ENCODE assay signal across 1 cellular context in the genomic region with DNA sequence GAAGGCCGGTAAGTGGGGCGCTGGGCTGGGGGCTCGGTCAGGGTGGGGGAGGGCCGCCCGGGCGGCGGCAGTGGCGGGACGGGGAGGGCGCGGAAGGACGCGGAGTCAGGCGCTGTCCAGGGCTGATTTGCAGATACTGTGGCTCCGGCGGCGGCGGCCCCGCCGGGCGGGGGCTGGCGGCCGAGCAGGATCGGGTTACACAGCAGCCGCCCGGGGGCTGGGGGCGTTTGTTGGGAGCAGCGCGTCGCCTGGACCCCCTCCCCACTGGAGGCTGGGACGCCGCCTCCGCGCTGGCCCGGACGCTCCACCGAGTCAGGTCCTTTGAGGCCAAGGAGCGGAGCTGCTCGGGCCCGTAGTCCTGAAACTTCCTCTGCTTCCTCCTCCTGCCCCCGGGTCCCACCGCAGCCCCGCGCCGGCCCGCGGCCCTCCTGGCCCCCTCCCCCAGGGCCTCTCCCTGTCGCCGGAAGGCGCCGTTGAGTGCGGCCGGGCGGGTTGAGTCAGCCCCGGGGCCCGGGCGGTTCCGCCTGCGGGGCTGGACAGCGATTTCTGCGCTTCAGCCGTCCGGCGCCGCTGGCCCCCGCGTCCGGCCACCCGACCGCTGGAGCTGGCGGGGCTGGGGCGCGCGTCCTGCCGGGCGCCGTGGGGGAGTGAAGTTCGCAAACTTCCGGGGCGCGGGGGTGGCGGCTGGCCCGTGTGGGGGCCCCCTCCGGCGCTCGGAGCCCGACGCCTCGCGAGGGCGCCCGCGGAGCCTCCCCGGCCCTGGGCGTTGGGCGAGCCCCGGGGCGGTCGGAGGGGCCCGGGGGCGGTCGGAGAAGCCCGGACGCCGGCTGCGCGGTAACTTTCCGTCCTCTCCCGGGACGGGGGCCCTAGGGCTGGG.
TF ChIP-seq lines count a peak whose summit lies in the region.

No MANE protein-coding gene starts in this region.

TF ChIP-seq in HepG2, 621 proteins besides CTCF, POLR2A, EP300 and RAD21 (continued from another document and continues in another):
- TF ChIP-seq, protein P1, sequence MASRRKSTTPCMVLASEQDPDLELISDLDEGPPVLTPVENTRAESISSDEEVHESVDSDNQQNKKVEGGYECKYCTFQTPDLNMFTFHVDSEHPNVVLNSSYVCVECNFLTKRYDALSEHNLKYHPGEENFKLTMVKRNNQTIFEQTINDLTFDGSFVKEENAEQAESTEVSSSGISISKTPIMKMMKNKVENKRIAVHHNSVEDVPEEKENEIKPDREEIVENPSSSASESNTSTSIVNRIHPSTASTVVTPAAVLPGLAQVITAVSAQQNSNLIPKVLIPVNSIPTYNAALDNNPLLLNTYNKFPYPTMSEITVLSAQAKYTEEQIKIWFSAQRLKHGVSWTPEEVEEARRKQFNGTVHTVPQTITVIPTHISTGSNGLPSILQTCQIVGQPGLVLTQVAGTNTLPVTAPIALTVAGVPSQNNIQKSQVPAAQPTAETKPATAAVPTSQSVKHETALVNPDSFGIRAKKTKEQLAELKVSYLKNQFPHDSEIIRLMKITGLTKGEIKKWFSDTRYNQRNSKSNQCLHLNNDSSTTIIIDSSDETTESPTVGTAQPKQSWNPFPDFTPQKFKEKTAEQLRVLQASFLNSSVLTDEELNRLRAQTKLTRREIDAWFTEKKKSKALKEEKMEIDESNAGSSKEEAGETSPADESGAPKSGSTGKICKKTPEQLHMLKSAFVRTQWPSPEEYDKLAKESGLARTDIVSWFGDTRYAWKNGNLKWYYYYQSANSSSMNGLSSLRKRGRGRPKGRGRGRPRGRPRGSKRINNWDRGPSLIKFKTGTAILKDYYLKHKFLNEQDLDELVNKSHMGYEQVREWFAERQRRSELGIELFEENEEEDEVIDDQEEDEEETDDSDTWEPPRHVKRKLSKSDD (CRISPR knock-in tag; IDR thresholded peaks at IDR 0.05; ENCODE audit: low read depth) = no peak
- TF ChIP-seq, protein P2, sequence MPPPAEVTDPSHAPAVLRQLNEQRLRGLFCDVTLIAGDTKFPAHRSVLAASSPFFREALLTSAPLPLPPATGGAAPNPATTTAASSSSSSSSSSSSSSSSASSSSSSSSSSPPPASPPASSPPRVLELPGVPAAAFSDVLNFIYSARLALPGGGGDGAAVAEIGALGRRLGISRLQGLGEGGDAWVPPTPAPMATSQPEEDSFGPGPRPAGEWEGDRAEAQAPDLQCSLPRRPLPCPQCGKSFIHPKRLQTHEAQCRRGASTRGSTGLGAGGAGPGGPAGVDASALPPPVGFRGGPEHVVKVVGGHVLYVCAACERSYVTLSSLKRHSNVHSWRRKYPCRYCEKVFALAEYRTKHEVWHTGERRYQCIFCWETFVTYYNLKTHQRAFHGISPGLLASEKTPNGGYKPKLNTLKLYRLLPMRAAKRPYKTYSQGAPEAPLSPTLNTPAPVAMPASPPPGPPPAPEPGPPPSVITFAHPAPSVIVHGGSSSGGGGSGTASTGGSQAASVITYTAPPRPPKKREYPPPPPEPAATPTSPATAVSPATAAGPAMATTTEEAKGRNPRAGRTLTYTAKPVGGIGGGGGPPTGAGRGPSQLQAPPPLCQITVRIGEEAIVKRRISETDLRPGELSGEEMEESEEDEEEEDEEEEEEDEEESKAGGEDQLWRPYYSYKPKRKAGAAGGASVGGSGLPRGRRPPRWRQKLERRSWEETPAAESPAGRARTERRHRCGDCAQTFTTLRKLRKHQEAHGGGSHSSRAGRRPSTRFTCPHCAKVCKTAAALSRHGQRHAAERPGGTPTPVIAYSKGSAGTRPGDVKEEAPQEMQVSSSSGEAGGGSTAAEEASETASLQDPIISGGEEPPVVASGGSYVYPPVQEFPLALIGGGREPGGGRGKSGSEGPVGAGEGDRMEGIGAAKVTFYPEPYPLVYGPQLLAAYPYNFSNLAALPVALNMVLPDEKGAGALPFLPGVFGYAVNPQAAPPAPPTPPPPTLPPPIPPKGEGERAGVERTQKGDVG (CRISPR knock-in tag; IDR thresholded peaks at IDR 0.05; ENCODE audit: borderline replicate concordance) = no peak
- no peak for TF ChIP-seq MAF1 (CRISPR knock-in tag; IDR thresholded peaks at IDR 0.05; ENCODE audit: borderline replicate concordance)
- TF ChIP-seq IKZF4 (CRISPR knock-in tag; IDR thresholded peaks at IDR 0.05; ENCODE audit: borderline replicate concordance, low read depth, not compliant biosample characterization) = no peak
- TF ChIP-seq ZBTB42 (CRISPR knock-in tag; IDR thresholded peaks at IDR 0.05) = no peak
- no peak for TF ChIP-seq ZNF607 (CRISPR knock-in tag; IDR thresholded peaks at IDR 0.05; ENCODE audit: borderline replicate concordance)
- no peak for TF ChIP-seq FOXO1 (CRISPR knock-in tag; IDR thresholded peaks at IDR 0.05)
- no peak for TF ChIP-seq ZNF225 (CRISPR knock-in tag; IDR thresholded peaks at IDR 0.05)
- TF ChIP-seq SMAD1 (CRISPR knock-in tag; IDR thresholded peaks at IDR 0.05; ENCODE audit: borderline replicate concordance, low read depth) = no peak
- no peak for TF ChIP-seq TEAD3 (CRISPR knock-in tag; optimal IDR thresholded peaks at IDR 0.05; ENCODE audit: borderline replicate concordance)
- TF ChIP-seq ZNF143 (CRISPR knock-in tag; IDR thresholded peaks at IDR 0.05) = no peak
- peak; percentile 46; the same call in 1 of the 2 replicates for TF ChIP-seq PHF8 (CRISPR knock-in tag; IDR thresholded peaks at IDR 0.05)
- TF ChIP-seq, protein P3, sequence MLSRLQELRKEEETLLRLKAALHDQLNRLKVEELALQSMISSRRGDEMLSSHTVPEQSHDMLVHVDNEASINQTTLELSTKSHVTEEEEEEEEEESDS (CRISPR knock-in tag; IDR thresholded peaks at IDR 0.05; ENCODE audit: borderline replicate concordance) = no peak
- TF ChIP-seq TEAD2 (CRISPR knock-in tag; IDR thresholded peaks at IDR 0.05) = no peak
- TF ChIP-seq ZNF224 (CRISPR knock-in tag; IDR thresholded peaks at IDR 0.05) = no peak
- TF ChIP-seq ZNF605 (CRISPR knock-in tag; IDR thresholded peaks at IDR 0.05) = no peak
- no peak for TF ChIP-seq NFE2 (CRISPR knock-in tag; IDR thresholded peaks at IDR 0.05)
- TF ChIP-seq SIX4 (CRISPR knock-in tag; IDR thresholded peaks at IDR 0.05) = peak; percentile 86
- no peak for TF ChIP-seq TOE1 (CRISPR knock-in tag; IDR thresholded peaks at IDR 0.05)
- no peak for TF ChIP-seq CEBPG (CRISPR knock-in tag; IDR thresholded peaks at IDR 0.05)
- TF ChIP-seq, protein P4, sequence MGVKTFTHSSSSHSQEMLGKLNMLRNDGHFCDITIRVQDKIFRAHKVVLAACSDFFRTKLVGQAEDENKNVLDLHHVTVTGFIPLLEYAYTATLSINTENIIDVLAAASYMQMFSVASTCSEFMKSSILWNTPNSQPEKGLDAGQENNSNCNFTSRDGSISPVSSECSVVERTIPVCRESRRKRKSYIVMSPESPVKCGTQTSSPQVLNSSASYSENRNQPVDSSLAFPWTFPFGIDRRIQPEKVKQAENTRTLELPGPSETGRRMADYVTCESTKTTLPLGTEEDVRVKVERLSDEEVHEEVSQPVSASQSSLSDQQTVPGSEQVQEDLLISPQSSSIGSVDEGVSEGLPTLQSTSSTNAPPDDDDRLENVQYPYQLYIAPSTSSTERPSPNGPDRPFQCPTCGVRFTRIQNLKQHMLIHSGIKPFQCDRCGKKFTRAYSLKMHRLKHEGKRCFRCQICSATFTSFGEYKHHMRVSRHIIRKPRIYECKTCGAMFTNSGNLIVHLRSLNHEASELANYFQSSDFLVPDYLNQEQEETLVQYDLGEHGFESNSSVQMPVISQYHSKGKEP (CRISPR knock-in tag; IDR thresholded peaks at IDR 0.05) = no peak
- TF ChIP-seq, protein P5, sequence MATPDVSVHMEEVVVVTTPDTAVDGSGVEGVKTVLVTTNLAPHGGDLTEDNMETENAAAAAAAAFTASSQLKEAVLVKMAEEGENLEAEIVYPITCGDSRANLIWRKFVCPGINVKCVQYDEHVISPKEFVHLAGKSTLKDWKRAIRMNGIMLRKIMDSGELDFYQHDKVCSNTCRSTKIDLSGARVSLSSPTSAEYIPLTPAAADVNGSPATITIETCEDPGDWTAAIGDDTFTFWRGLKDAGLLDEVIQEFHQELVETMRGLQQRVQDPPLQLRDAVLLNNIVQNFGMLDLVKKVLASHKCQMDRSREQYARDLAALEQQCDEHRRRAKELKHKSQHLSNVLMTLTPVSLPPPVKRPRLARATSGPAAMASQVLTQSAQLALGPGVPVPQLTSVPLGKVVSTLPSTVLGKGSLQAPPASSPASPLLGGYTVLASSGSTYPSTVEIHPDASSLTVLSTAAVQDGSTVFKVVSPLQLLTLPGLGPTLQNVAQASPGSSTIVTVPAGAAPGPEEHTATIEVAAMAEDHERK (CRISPR knock-in tag; IDR thresholded peaks at IDR 0.05; ENCODE audit: low read depth) = no peak
- TF ChIP-seq, protein P6, sequence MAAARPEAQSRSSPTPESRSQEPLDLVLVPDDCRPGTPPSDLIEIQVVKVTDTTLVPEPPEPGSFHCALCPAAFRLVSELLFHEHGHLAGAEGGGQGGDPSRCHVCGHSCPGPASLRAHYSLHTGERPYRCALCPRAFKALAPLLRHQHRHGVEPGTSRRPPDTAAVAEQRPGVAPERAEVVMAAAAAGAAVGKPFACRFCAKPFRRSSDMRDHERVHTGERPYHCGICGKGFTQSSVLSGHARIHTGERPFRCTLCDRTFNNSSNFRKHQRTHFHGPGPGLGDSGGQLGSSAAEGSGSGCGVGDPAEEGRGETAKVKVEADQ (CRISPR knock-in tag; IDR thresholded peaks at IDR 0.05; ENCODE audit: borderline replicate concordance) = no peak
- TF ChIP-seq ZNF343 (CRISPR knock-in tag; IDR thresholded peaks at IDR 0.05) = no peak
- TF ChIP-seq ZFP36L2 (CRISPR knock-in tag; IDR thresholded peaks at IDR 0.05) = no peak
- TF ChIP-seq ZNF12 (CRISPR knock-in tag; IDR thresholded peaks at IDR 0.05) = no peak
- TF ChIP-seq ZNF256 (CRISPR knock-in tag; conservative IDR thresholded peaks at IDR 0.05) = no peak
- TF ChIP-seq WIZ (CRISPR knock-in tag; IDR thresholded peaks at IDR 0.05) = no peak
- no peak for TF ChIP-seq MAFF (IDR thresholded peaks at IDR 0.05; ENCODE audit: low read depth, low read length)
- no peak for TF ChIP-seq ZNF674 (CRISPR knock-in tag; IDR thresholded peaks at IDR 0.05; ENCODE audit: low read depth)
- no peak for TF ChIP-seq SP1 (IDR thresholded peaks at IDR 0.05)
- no peak for TF ChIP-seq SP1 (CRISPR knock-in tag; IDR thresholded peaks at IDR 0.05)
- TF ChIP-seq, protein P7, sequence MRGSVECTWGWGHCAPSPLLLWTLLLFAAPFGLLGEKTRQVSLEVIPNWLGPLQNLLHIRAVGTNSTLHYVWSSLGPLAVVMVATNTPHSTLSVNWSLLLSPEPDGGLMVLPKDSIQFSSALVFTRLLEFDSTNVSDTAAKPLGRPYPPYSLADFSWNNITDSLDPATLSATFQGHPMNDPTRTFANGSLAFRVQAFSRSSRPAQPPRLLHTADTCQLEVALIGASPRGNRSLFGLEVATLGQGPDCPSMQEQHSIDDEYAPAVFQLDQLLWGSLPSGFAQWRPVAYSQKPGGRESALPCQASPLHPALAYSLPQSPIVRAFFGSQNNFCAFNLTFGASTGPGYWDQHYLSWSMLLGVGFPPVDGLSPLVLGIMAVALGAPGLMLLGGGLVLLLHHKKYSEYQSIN (CRISPR knock-in tag; IDR thresholded peaks at IDR 0.05; ENCODE audit: borderline replicate concordance) = no peak
- TF ChIP-seq FOXA3 (CRISPR knock-in tag; IDR thresholded peaks at IDR 0.05) = no peak
- TF ChIP-seq BHLHE40 (IDR thresholded peaks at IDR 0.05; ENCODE audit: low read length) = no peak
- no peak for TF ChIP-seq ZNF557 (CRISPR knock-in tag; IDR thresholded peaks at IDR 0.05)
- TF ChIP-seq ZNF367 (CRISPR knock-in tag; IDR thresholded peaks at IDR 0.05; ENCODE audit: borderline replicate concordance) = no peak
- TF ChIP-seq, protein P8, sequence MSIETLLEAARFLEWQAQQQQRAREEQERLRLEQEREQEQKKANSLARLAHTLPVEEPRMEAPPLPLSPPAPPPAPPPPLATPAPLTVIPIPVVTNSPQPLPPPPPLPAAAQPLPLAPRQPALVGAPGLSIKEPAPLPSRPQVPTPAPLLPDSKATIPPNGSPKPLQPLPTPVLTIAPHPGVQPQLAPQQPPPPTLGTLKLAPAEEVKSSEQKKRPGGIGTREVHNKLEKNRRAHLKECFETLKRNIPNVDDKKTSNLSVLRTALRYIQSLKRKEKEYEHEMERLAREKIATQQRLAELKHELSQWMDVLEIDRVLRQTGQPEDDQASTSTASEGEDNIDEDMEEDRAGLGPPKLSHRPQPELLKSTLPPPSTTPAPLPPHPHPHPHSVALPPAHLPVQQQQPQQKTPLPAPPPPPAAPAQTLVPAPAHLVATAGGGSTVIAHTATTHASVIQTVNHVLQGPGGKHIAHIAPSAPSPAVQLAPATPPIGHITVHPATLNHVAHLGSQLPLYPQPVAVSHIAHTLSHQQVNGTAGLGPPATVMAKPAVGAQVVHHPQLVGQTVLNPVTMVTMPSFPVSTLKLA (IDR thresholded peaks at IDR 0.05) = no peak
- TF ChIP-seq, protein P9, sequence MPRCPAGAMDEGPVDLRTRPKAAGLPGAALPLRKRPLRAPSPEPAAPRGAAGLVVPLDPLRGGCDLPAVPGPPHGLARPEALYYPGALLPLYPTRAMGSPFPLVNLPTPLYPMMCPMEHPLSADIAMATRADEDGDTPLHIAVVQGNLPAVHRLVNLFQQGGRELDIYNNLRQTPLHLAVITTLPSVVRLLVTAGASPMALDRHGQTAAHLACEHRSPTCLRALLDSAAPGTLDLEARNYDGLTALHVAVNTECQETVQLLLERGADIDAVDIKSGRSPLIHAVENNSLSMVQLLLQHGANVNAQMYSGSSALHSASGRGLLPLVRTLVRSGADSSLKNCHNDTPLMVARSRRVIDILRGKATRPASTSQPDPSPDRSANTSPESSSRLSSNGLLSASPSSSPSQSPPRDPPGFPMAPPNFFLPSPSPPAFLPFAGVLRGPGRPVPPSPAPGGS (CRISPR knock-in tag; IDR thresholded peaks at IDR 0.05) = no peak
- no peak for TF ChIP-seq ZNF136 (CRISPR knock-in tag; IDR thresholded peaks at IDR 0.05; ENCODE audit: low read depth)
- TF ChIP-seq, protein P10, sequence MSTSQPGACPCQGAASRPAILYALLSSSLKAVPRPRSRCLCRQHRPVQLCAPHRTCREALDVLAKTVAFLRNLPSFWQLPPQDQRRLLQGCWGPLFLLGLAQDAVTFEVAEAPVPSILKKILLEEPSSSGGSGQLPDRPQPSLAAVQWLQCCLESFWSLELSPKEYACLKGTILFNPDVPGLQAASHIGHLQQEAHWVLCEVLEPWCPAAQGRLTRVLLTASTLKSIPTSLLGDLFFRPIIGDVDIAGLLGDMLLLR (CRISPR knock-in tag; IDR thresholded peaks at IDR 0.05) = no peak
- TF ChIP-seq REL (CRISPR knock-in tag; conservative IDR thresholded peaks at IDR 0.05) = 0 out of 2 replicates have a peak, but pooled peaks have one; percentile 35
- no peak for TF ChIP-seq ZNF460 (CRISPR knock-in tag; IDR thresholded peaks at IDR 0.05; ENCODE audit: borderline replicate concordance)
